ENCODE assay signal across 10 cellular contexts in genomic region chr2:3650140-3650944, GRCh38. TPM values are rescaled to one million over a fixed set of nuclear protein-coding genes. Genes with fewer than 3 reads are reported as not detected.
DNase-seq lines count a peak whose midpoint lies in the region; ATAC-seq and TF ChIP-seq lines count a peak whose summit lies in the region.
"Had no signal": no experiment of that assay in that cellular context is flagged by ENCODE, and none has a peak within 500 bp of the region (broad histone marks: within the 10 kb centered on the region; RNA-seq: fewer than 3 reads in every experiment).

No MANE protein-coding gene starts in this region.

- H3K36me3 ChIP-seq in gastroesophageal sphincter, result no peaks in the 10 kb centered on the region
- no peaks in the 10 kb centered on the region for H3K36me3 ChIP-seq in spleen

- intact Hi-C loops in spleen (cut with DNase I; ENCODE audit: low total_unique reads), result loop anchor here (5.0 kb wide), 2 partner anchors 73 to 228 kb away; partner anchors contain the start of gene RPS7

- H3K36me3 Mint-ChIP-seq in activated T-cell treated with anti-CD3 and anti-CD28 coated beads, Interleukin-2, amount 50 U/mL, for 24 hours (ENCODE audit: low read depth), result no peaks in the 10 kb centered on the region
- H3K36me3 Mint-ChIP-seq in activated T-cell treated with anti-CD3 and anti-CD28 coated beads, Interleukin-2, amount 50 U/mL, for 4 hours (ENCODE audit: insufficient read depth), result no peaks in the 10 kb centered on the region

- H3K4me3 Mint-ChIP-seq in activated T-cell treated with anti-CD3 and anti-CD28 coated beads, Interleukin-2, amount 50 U/mL, for 24 hours, result peak overlapping the region; percentile 68
- no peak overlapping the region for H3K4me3 Mint-ChIP-seq in activated T-cell treated with anti-CD3 and anti-CD28 coated beads, Interleukin-2, amount 50 U/mL, for 4 hours

- no peak for DNase-seq in activated T-cell treated with anti-CD3 and anti-CD28 coated beads, Interleukin-2, amount 50 U/mL, for 24 hours
- no peak for DNase-seq in activated T-cell treated with anti-CD3 and anti-CD28 coated beads, Interleukin-2, amount 50 U/mL, for 4 hours
- DNase-seq in SHP77 treated with DMSO at 0.1 percent for 48 hours (lab: John Stamatoyannopoulos, UW), result peak; percentile 57
- peak; percentile 77 for DNase-seq in spleen
- no peak for DNase-seq in SW480 (ENCODE audit: low spot score)
- DNase-seq in HK-2 (ENCODE audit: unreplicated experiment), result no peak

- no peak for ATAC-seq in activated T-cell treated with anti-CD3 and anti-CD28 coated beads, Interleukin-2, amount 50 U/mL, for 4 hours
- ATAC-seq in gastroesophageal sphincter (peak; percentile 37), HG02588 (IDR thresholded peaks at IDR 0.05; ENCODE audit: unreplicated experiment) (no peak)

- no peak for TF ChIP-seq EP300 in gastroesophageal sphincter (IDR thresholded peaks at IDR 0.05)

- H3K9me3 ChIP-seq in gastroesophageal sphincter, result no peaks in the 10 kb centered on the region
- no peaks in the 10 kb centered on the region for H3K9me3 ChIP-seq in spleen

- H3K27me3 ChIP-seq in gastroesophageal sphincter (no peaks in the 10 kb centered on the region), spleen (replicated peaks in 1 of 7) (peaks cover 0 to 28% (median 0%) of the 10 kb centered on the region in 7 donors)

- peaks cover 0 to 19% (median 10%) of the 10 kb centered on the region in 3 donors for H3K4me1 ChIP-seq in gastroesophageal sphincter
- H3K4me1 ChIP-seq in spleen, result peaks cover 11 to 22% (median 17%) of the 10 kb centered on the region in 6 donors

- TF ChIP-seq CTCF in gastroesophageal sphincter (IDR thresholded peaks at IDR 0.05) (no peak), spleen (IDR thresholded peaks at IDR 0.05 in 8 of 11, conservative IDR thresholded peaks at IDR 0.05 in 3 of 11) (no peak)

- H3K27ac ChIP-seq in gastroesophageal sphincter, result peak overlapping the region in 2 of 4 donors; percentile 27 to 37
- H3K27ac ChIP-seq in spleen, result no peak overlapping the region
- H3K27ac ChIP-seq: C4-2B had no signal

- peaks cover 17% of the 10 kb centered on the region for H3K4me1 Mint-ChIP-seq in activated T-cell treated with anti-CD3 and anti-CD28 coated beads, Interleukin-2, amount 50 U/mL, for 24 hours (ENCODE audit: low read depth)
- H3K4me1 Mint-ChIP-seq in activated T-cell treated with anti-CD3 and anti-CD28 coated beads, Interleukin-2, amount 50 U/mL, for 4 hours (ENCODE audit: low read depth), result peaks cover 14% of the 10 kb centered on the region

- 65% methylated on average over 5 of the region's 20 CpGs; no CpG with 5 or more reads in 1 of the 2 donors for WGBS in gastroesophageal sphincter (ENCODE audit: low coverage in 1 of 2), 2 donors
- WGBS in spleen, 5 donors, result 72 to 83% (median 78%) methylated on average over 11 to 20 of the region's 20 CpGs

- no peaks in the 10 kb centered on the region for H3K27me3 Mint-ChIP-seq in activated T-cell treated with anti-CD3 and anti-CD28 coated beads, Interleukin-2, amount 50 U/mL, for 24 hours
- H3K27me3 Mint-ChIP-seq in activated T-cell treated with anti-CD3 and anti-CD28 coated beads, Interleukin-2, amount 50 U/mL, for 4 hours (ENCODE audit: low read depth), result peaks cover 2% of the 10 kb centered on the region

- TF ChIP-seq POLR2A in gastroesophageal sphincter (IDR thresholded peaks at IDR 0.05), result no peak
- TF ChIP-seq POLR2A in spleen (IDR thresholded peaks at IDR 0.05), result no peak

- H3K27ac Mint-ChIP-seq in activated T-cell treated with anti-CD3 and anti-CD28 coated beads, Interleukin-2, amount 50 U/mL, for 24 hours, result peak overlapping the region; percentile 91

- H3K9me3 Mint-ChIP-seq in activated T-cell treated with anti-CD3 and anti-CD28 coated beads, Interleukin-2, amount 50 U/mL, for 24 hours, result no peaks in the 10 kb centered on the region
- H3K9me3 Mint-ChIP-seq in activated T-cell treated with anti-CD3 and anti-CD28 coated beads, Interleukin-2, amount 50 U/mL, for 4 hours, result no peaks in the 10 kb centered on the region

- H3K4me3 ChIP-seq in gastroesophageal sphincter, result no peak overlapping the region
- no peak overlapping the region for H3K4me3 ChIP-seq in spleen

RNA-seq across cellular contexts. Expression of gene ALLC, which starts 7.7 kb away (rescaled TPM):
- not detected for total RNA-seq in activated T-cell treated with anti-CD3 and anti-CD28 coated beads, Interleukin-2, amount 50 U/mL, for 4 hours
- total RNA-seq in gastroesophageal sphincter (not detected), spleen (not detected)
- not detected for polyA plus RNA-seq in spleen
- total RNA-seq: mesenteric fat pad had no signal

RNA-seq across cellular contexts. Expression of gene DCDC2C, which starts 53.0 kb away (rescaled TPM):
- total RNA-seq in activated T-cell treated with anti-CD3 and anti-CD28 coated beads, Interleukin-2, amount 50 U/mL, for 4 hours, result not detected
- 1 to 10 TPM in 1 of 4 donors, under 1 TPM in 1, not detected in 2; 0.19 to 4.0 TPM for total RNA-seq in gastroesophageal sphincter
- not detected for total RNA-seq in spleen
- under 1 TPM in 2 of 3 donors, not detected in 1; 0.03 to 0.22 TPM for polyA plus RNA-seq in spleen
- total RNA-seq: mesenteric fat pad had no signal

RNA-seq across cellular contexts. Expression of gene COLEC11, which starts 55.4 kb away (rescaled TPM):
- under 1 TPM in 2 of 3 donors, not detected in 1; 0.28 to 0.43 TPM for total RNA-seq in activated T-cell treated with anti-CD3 and anti-CD28 coated beads, Interleukin-2, amount 50 U/mL, for 4 hours
- total RNA-seq in gastroesophageal sphincter (1 to 10 TPM in 3 of 4 donors, under 1 TPM in 1; 0.57 to 5.0 (median 3.1) TPM), spleen (1 to 10 TPM in 6 of 7 donors, under 1 TPM in 1; 0.64 to 8.0 (median 4.7) TPM)
- 1 to 10 TPM; 1.9 to 3.2 (median 2.0) TPM for polyA plus RNA-seq in spleen

Comparison
In these comparisons a context has a peak if more than half of its experiments do, and no peak if none do; other contexts are left out.
1. DNase-seq: peak in SHP77 treated with DMSO at 0.1 percent for 48 hours (single experiment) and spleen (single experiment); none in activated T-cell treated with anti-CD3 and anti-CD28 coated beads, Interleukin-2, amount 50 U/mL, for 24 hours (single experiment), activated T-cell treated with anti-CD3 and anti-CD28 coated beads, Interleukin-2, amount 50 U/mL, for 4 hours (single experiment), SW480 (single experiment) and HK-2 (single experiment).